Comparison of ENCODE assay signal across 8 cellular contexts in genomic region chr10:3807928-3808496, GRCh38. TPM values are rescaled to one million over a fixed set of nuclear protein-coding genes. Genes with fewer than 3 reads are reported as not detected.
DNase-seq lines count a peak whose midpoint lies in the region; ATAC-seq and TF ChIP-seq lines count a peak whose summit lies in the region.

No MANE protein-coding gene starts in this region.

- DNase-seq in activated T-cell treated with anti-CD3 and anti-CD28 coated beads, Interleukin-2, amount 50 U/mL, for 72 hours: no peak
- no peak for DNase-seq in activated T-cell treated with anti-CD3 and anti-CD28 coated beads, Interleukin-2, amount 50 U/mL, for 1 hour
- DNase-seq in astrocyte of the spinal cord (ENCODE audit: low read depth, low spot score) (no peak), right lobe of liver (peak; percentile 70 to 84 (median 81)), transverse colon (no peak), activated gamma-delta T cell treated with Interleukin-2 at 50 U/mL for 16 hours (no peak), ovary (no peak), WTC11 (ENCODE audit: low spot score) (no peak)

- POLR2A ChIA-PET in WTC11 (lab: Charles Lee): interaction anchor here (1.6 kb wide), 1 partner anchor 22 kb away, joined by 6 read pairs; no protein-coding TSS in a partner anchor

- no peaks in the 10 kb centered on the region for H3K36me3 Mint-ChIP-seq in activated T-cell treated with anti-CD3 and anti-CD28 coated beads, Interleukin-2, amount 50 U/mL, for 72 hours (ENCODE audit: insufficient read depth in 2 of 2)
- no peaks in the 10 kb centered on the region for H3K36me3 Mint-ChIP-seq in WTC11

- H3K4me3 Mint-ChIP-seq in activated T-cell treated with anti-CD3 and anti-CD28 coated beads, Interleukin-2, amount 50 U/mL, for 72 hours: peak overlapping the region; percentile 46 to 75
- no peak overlapping the region for H3K4me3 Mint-ChIP-seq in WTC11

- TF ChIP-seq POLR2A in right lobe of liver (IDR thresholded peaks at IDR 0.05) (peak; percentile 86), transverse colon (IDR thresholded peaks at IDR 0.05) (no peak), ovary (IDR thresholded peaks at IDR 0.05) (no peak)

- H3K9me3 Mint-ChIP-seq in activated T-cell treated with anti-CD3 and anti-CD28 coated beads, Interleukin-2, amount 50 U/mL, for 72 hours: no peaks in the 10 kb centered on the region
- no peaks in the 10 kb centered on the region for H3K9me3 Mint-ChIP-seq in WTC11

- H3K4me1 Mint-ChIP-seq in activated T-cell treated with anti-CD3 and anti-CD28 coated beads, Interleukin-2, amount 50 U/mL, for 72 hours (ENCODE audit: low read depth): peaks cover 3% of the 10 kb centered on the region
- peaks cover 38% of the 10 kb centered on the region for H3K4me1 Mint-ChIP-seq in WTC11

- H3K4me1 ChIP-seq in right lobe of liver (peaks cover 0 to 37% (median 16%) of the 10 kb centered on the region in 4 donors), transverse colon (peaks cover 49 to 84% (median 68%) of the 10 kb centered on the region in 4 donors), ovary (ENCODE audit: insufficient read depth) (peaks cover 11% of the 10 kb centered on the region)

- H3K4me3 ChIP-seq in astrocyte of the spinal cord (ENCODE audit: low read depth, low read length) (peak overlapping the region; percentile 26), right lobe of liver (no peak overlapping the region), transverse colon (no peak overlapping the region), ovary (no peak overlapping the region)

- H3K9me3 ChIP-seq in right lobe of liver (no peaks in the 10 kb centered on the region), transverse colon (no peaks in the 10 kb centered on the region), ovary (no peaks in the 10 kb centered on the region)

- H3K36me3 ChIP-seq in right lobe of liver: no peaks in the 10 kb centered on the region
- H3K36me3 ChIP-seq in transverse colon: no peaks in the 10 kb centered on the region
- no peaks in the 10 kb centered on the region for H3K36me3 ChIP-seq in ovary

- 25% methylated on average over 10 of the region's 12 CpGs for WGBS in right lobe of liver (ENCODE audit: insufficient coverage, low coverage, low lambda C conversion rate, missing lambda C conversion rate)
- WGBS in transverse colon (ENCODE audit: low coverage in 1 of 2), 2 donors: 53 to 58% methylated on average over 5 to 12 of the region's 12 CpGs
- WGBS in ovary, 3 donors: 88 to 91% (median 90%) methylated on average over 12 of the region's 12 CpGs

- intact Hi-C loops in right lobe of liver (cut with DNase I): no loop called here
- intact Hi-C loops in transverse colon (cut with DNase I; ENCODE audit: low total_unique reads): no loop called here
- intact Hi-C loops in ovary (cut with DNase I): no loop called here

- H3K27me3 ChIP-seq in right lobe of liver: no peaks in the 10 kb centered on the region
- H3K27me3 ChIP-seq in transverse colon: no peaks in the 10 kb centered on the region
- H3K27me3 ChIP-seq in ovary: no peaks in the 10 kb centered on the region

- H3K27ac ChIP-seq in right lobe of liver: peak overlapping the region; percentile 84 to 100 (median 94)
- H3K27ac ChIP-seq in transverse colon: peak overlapping the region; percentile 88 to 94 (median 91)
- no peak overlapping the region for H3K27ac ChIP-seq in ovary

- in situ Hi-C loops in astrocyte of the spinal cord (cut with HindIII; ENCODE audit: low sequenced_read_pairs): no loop called here
- in situ Hi-C loops in transverse colon (cut with MboI; ENCODE audit: low pct_ligation_motif_present in 1 of 4, low pct_unique_long_range_greater_than_20kb in 1 of 4, low sequenced_read_pairs in 3 of 4): no loop called here

- H3K27me3 Mint-ChIP-seq in activated T-cell treated with anti-CD3 and anti-CD28 coated beads, Interleukin-2, amount 50 U/mL, for 72 hours (ENCODE audit: low read depth): no peaks in the 10 kb centered on the region
- H3K27me3 Mint-ChIP-seq in WTC11 (ENCODE audit: low read depth): no peaks in the 10 kb centered on the region

- ATAC-seq in activated T-cell treated with anti-CD3 and anti-CD28 coated beads, Interleukin-2, amount 50 U/mL, for 72 hours (replicated peaks in 1 of 2): no peak
- peak; percentile 33 to 53 (median 43) for ATAC-seq in right lobe of liver
- no peak for ATAC-seq in WTC11

- CTCF ChIA-PET in WTC11 (lab: Charles Lee): no interaction called here

- no peak overlapping the region for H3K27ac Mint-ChIP-seq in activated T-cell treated with anti-CD3 and anti-CD28 coated beads, Interleukin-2, amount 50 U/mL, for 72 hours
- no peak overlapping the region for H3K27ac Mint-ChIP-seq in WTC11

- TF ChIP-seq EP300 in transverse colon (IDR thresholded peaks at IDR 0.05; ENCODE audit: low read depth): no peak
- no peak for TF ChIP-seq EP300 in ovary (IDR thresholded peaks at IDR 0.05)

- TF ChIP-seq CTCF in astrocyte of the spinal cord (IDR thresholded peaks at IDR 0.05; ENCODE audit: low read depth, low read length) (no peak), right lobe of liver (IDR thresholded peaks at IDR 0.05) (no peak), transverse colon (IDR thresholded peaks at IDR 0.05) (no peak), ovary (IDR thresholded peaks at IDR 0.05) (no peak), WTC11 (IDR thresholded peaks at IDR 0.05) (no peak)

TF ChIP-seq in WTC11, 78 proteins besides CTCF, POLR2A, EP300 and RAD21:
- TF ChIP-seq FOXP1 (CRISPR knock-in tag; IDR thresholded peaks at IDR 0.05; ENCODE audit: borderline replicate concordance) (no peak), HMGXB4 (CRISPR knock-in tag; IDR thresholded peaks at IDR 0.05) (no peak), ZMAT4 (CRISPR knock-in tag; IDR thresholded peaks at IDR 0.05) (no peak), FOXK1 (CRISPR knock-in tag; IDR thresholded peaks at IDR 0.05) (no peak), MLX (CRISPR knock-in tag; IDR thresholded peaks at IDR 0.05) (no peak), ESRRA (CRISPR knock-in tag; IDR thresholded peaks at IDR 0.05; ENCODE audit: borderline replicate concordance) (no peak), ERG (CRISPR knock-in tag; IDR thresholded peaks at IDR 0.05) (no peak), ZNF671 (CRISPR knock-in tag; IDR thresholded peaks at IDR 0.05) (no peak), ZNF219 (CRISPR knock-in tag; IDR thresholded peaks at IDR 0.05; ENCODE audit: borderline replicate concordance) (no peak), E2F4 (CRISPR knock-in tag; IDR thresholded peaks at IDR 0.05; ENCODE audit: borderline replicate concordance, low read depth) (no peak), NFATC4 (CRISPR knock-in tag; IDR thresholded peaks at IDR 0.05) (no peak)

RNA-seq across cellular contexts. Expression of gene KLF6, which starts 23.0 kb away (rescaled TPM):
- total RNA-seq in activated T-cell treated with anti-CD3 and anti-CD28 coated beads, Interleukin-2, amount 50 U/mL, for 72 hours: 100 to 1,000 TPM; 184 to 240 TPM
- total RNA-seq in right lobe of liver: 10 to 100 TPM; 25.2 to 86.4 (median 75.2) TPM
- total RNA-seq in transverse colon: 100 to 1,000 TPM; 140 to 304 (median 291) TPM
- total RNA-seq in ovary: 100 to 1,000 TPM in 3 of 7 donors, 10 to 100 TPM in 4; 53.7 to 178 (median 97.3) TPM
- 10 to 100 TPM; 45.4 to 79.0 TPM for polyA plus RNA-seq in ovary
- total RNA-seq in WTC11 (2021): 25.4 to 27.9 TPM (median 27.3 TPM) in 3 replicates

Comparison
In these comparisons a context has a peak if more than half of its experiments do, and no peak if none do; other contexts are left out.
1. ATAC-seq: peak in right lobe of liver (4 of 4); none in activated T-cell treated with anti-CD3 and anti-CD28 coated beads, Interleukin-2, amount 50 U/mL, for 72 hours (0 of 2) and WTC11 (single experiment).
2. DNase-seq: peak in right lobe of liver (3 of 3); none in activated T-cell treated with anti-CD3 and anti-CD28 coated beads, Interleukin-2, amount 50 U/mL, for 72 hours (0 of 2), activated T-cell treated with anti-CD3 and anti-CD28 coated beads, Interleukin-2, amount 50 U/mL, for 1 hour (single experiment), astrocyte of the spinal cord (single experiment), transverse colon (single experiment), activated gamma-delta T cell treated with Interleukin-2 at 50 U/mL for 16 hours (single experiment), ovary (0 of 5) and WTC11 (single experiment).
3. H3K27ac ChIP-seq: peak in right lobe of liver (3 of 3) and transverse colon (4 of 4); none in ovary (0 of 2).